In genomic region chr17:64369007-64369893, GRCh38 we compare ENCODE assay signal across 1 cellular context.
TF ChIP-seq lines count a peak whose summit lies in the region.

No MANE protein-coding gene starts in this region.

TF ChIP-seq in HepG2, 621 proteins besides CTCF, POLR2A, EP300 and RAD21 (continued from another document and continues in another):
- TF ChIP-seq MZF1 (CRISPR knock-in tag; IDR thresholded peaks at IDR 0.05; ENCODE audit: borderline replicate concordance) (no peak), FOXP4 (CRISPR knock-in tag; IDR thresholded peaks at IDR 0.05) (peak; percentile 19; the same call in 1 of the 2 replicates), KAT7 (CRISPR knock-in tag; IDR thresholded peaks at IDR 0.05; ENCODE audit: borderline replicate concordance) (0 out of 2 replicates have a peak, but pooled peaks have one; percentile 37), THAP9 (CRISPR knock-in tag; IDR thresholded peaks at IDR 0.05; ENCODE audit: borderline replicate concordance) (peak; percentile 60; the same call in 1 of the 2 replicates), TOE1 (CRISPR knock-in tag; IDR thresholded peaks at IDR 0.05) (no peak), ZNF576 (CRISPR knock-in tag; IDR thresholded peaks at IDR 0.05) (0 out of 2 replicates have a peak, but pooled peaks have one; percentile 67), ZNF333 (CRISPR knock-in tag; IDR thresholded peaks at IDR 0.05; ENCODE audit: borderline replicate concordance) (peak; percentile 72; the same call in 1 of the 2 replicates), ZNF501 (CRISPR knock-in tag; IDR thresholded peaks at IDR 0.05) (peak; percentile 71; the same call in 1 of the 2 replicates), ZKSCAN5 (CRISPR knock-in tag; IDR thresholded peaks at IDR 0.05) (peak; percentile 23; the same call in 1 of the 2 replicates), ZNF598 (CRISPR knock-in tag; IDR thresholded peaks at IDR 0.05; ENCODE audit: borderline replicate concordance) (no peak; the same call in 1 of the 2 replicates), ONECUT2 (CRISPR knock-in tag; IDR thresholded peaks at IDR 0.05) (no peak), MAFF (IDR thresholded peaks at IDR 0.05; ENCODE audit: low read depth, low read length) (no peak), ZBTB2 (CRISPR knock-in tag; IDR thresholded peaks at IDR 0.05; ENCODE audit: low read depth) (0 out of 2 replicates have a peak, but pooled peaks have one; percentile 42), SALL1 (CRISPR knock-in tag; IDR thresholded peaks at IDR 0.05) (peak; percentile 90), RFXANK (CRISPR knock-in tag; IDR thresholded peaks at IDR 0.05) (0 out of 2 replicates have a peak, but pooled peaks have one; percentile 5), ZNF230 (CRISPR knock-in tag; IDR thresholded peaks at IDR 0.05) (peak; percentile 70; the same call in 1 of the 2 replicates), HIC2 (CRISPR knock-in tag; IDR thresholded peaks at IDR 0.05; ENCODE audit: low read depth) (no peak), THAP8 (CRISPR knock-in tag; IDR thresholded peaks at IDR 0.05; ENCODE audit: borderline replicate concordance) (0 out of 2 replicates have a peak, but pooled peaks have one; percentile 18), ZNF101 (CRISPR knock-in tag; IDR thresholded peaks at IDR 0.05; ENCODE audit: borderline replicate concordance, low read depth) (no peak), BCL3 (CRISPR knock-in tag; IDR thresholded peaks at IDR 0.05) (no peak), PAX8 (CRISPR knock-in tag; IDR thresholded peaks at IDR 0.05; ENCODE audit: borderline replicate concordance) (no peak), ZNF652 (CRISPR knock-in tag; IDR thresholded peaks at IDR 0.05; ENCODE audit: borderline replicate concordance, low read depth) (peak; percentile 48; the same call in 1 of the 2 replicates), ZNF781 (CRISPR knock-in tag; IDR thresholded peaks at IDR 0.05; ENCODE audit: borderline replicate concordance, not compliant biosample characterization) (peak; percentile 88), RXRB (CRISPR knock-in tag; IDR thresholded peaks at IDR 0.05; ENCODE audit: borderline replicate concordance) (peak; percentile 53; the same call in 1 of the 2 replicates), HMGXB4 (CRISPR knock-in tag; IDR thresholded peaks at IDR 0.05; ENCODE audit: borderline replicate concordance in 1 of 2, low read depth in 1 of 2) (0 out of 4 replicates have a peak, but pooled peaks of 1 of the 2 experiments have one; percentile 34)
- TF ChIP-seq, protein P1, sequence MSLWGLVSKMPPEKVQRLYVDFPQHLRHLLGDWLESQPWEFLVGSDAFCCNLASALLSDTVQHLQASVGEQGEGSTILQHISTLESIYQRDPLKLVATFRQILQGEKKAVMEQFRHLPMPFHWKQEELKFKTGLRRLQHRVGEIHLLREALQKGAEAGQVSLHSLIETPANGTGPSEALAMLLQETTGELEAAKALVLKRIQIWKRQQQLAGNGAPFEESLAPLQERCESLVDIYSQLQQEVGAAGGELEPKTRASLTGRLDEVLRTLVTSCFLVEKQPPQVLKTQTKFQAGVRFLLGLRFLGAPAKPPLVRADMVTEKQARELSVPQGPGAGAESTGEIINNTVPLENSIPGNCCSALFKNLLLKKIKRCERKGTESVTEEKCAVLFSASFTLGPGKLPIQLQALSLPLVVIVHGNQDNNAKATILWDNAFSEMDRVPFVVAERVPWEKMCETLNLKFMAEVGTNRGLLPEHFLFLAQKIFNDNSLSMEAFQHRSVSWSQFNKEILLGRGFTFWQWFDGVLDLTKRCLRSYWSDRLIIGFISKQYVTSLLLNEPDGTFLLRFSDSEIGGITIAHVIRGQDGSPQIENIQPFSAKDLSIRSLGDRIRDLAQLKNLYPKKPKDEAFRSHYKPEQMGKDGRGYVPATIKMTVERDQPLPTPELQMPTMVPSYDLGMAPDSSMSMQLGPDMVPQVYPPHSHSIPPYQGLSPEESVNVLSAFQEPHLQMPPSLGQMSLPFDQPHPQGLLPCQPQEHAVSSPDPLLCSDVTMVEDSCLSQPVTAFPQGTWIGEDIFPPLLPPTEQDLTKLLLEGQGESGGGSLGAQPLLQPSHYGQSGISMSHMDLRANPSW (CRISPR knock-in tag; IDR thresholded peaks at IDR 0.05; ENCODE audit: borderline replicate concordance) = no peak; the same call in 1 of the 2 replicates
- TF ChIP-seq, protein P2, sequence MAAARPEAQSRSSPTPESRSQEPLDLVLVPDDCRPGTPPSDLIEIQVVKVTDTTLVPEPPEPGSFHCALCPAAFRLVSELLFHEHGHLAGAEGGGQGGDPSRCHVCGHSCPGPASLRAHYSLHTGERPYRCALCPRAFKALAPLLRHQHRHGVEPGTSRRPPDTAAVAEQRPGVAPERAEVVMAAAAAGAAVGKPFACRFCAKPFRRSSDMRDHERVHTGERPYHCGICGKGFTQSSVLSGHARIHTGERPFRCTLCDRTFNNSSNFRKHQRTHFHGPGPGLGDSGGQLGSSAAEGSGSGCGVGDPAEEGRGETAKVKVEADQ (CRISPR knock-in tag; IDR thresholded peaks at IDR 0.05; ENCODE audit: borderline replicate concordance) = no peak
- TF ChIP-seq, protein P3, sequence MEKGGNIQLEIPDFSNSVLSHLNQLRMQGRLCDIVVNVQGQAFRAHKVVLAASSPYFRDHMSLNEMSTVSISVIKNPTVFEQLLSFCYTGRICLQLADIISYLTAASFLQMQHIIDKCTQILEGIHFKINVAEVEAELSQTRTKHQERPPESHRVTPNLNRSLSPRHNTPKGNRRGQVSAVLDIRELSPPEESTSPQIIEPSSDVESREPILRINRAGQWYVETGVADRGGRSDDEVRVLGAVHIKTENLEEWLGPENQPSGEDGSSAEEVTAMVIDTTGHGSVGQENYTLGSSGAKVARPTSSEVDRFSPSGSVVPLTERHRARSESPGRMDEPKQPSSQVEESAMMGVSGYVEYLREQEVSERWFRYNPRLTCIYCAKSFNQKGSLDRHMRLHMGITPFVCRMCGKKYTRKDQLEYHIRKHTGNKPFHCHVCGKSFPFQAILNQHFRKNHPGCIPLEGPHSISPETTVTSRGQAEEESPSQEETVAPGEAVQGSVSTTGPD (CRISPR knock-in tag; IDR thresholded peaks at IDR 0.05) = peak; percentile 43; the same call in 1 of the 2 replicates
- TF ChIP-seq, protein P4, sequence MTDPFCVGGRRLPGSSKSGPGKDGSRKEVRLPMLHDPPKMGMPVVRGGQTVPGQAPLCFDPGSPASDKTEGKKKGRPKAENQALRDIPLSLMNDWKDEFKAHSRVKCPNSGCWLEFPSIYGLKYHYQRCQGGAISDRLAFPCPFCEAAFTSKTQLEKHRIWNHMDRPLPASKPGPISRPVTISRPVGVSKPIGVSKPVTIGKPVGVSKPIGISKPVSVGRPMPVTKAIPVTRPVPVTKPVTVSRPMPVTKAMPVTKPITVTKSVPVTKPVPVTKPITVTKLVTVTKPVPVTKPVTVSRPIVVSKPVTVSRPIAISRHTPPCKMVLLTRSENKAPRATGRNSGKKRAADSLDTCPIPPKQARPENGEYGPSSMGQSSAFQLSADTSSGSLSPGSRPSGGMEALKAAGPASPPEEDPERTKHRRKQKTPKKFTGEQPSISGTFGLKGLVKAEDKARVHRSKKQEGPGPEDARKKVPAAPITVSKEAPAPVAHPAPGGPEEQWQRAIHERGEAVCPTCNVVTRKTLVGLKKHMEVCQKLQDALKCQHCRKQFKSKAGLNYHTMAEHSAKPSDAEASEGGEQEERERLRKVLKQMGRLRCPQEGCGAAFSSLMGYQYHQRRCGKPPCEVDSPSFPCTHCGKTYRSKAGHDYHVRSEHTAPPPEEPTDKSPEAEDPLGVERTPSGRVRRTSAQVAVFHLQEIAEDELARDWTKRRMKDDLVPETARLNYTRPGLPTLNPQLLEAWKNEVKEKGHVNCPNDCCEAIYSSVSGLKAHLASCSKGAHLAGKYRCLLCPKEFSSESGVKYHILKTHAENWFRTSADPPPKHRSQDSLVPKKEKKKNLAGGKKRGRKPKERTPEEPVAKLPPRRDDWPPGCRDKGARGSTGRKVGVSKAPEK (CRISPR knock-in tag; IDR thresholded peaks at IDR 0.05; ENCODE audit: borderline replicate concordance) = peak; percentile 84; the same call in 1 of the 2 replicates
